Comparison of ENCODE assay signal across 3 cellular contexts in genomic region chr19:11617207-11618062, GRCh38.
TF ChIP-seq lines count a peak whose summit lies in the region.

No MANE protein-coding gene starts in this region.

TF ChIP-seq in A549, 52 proteins besides CTCF, POLR2A, EP300 and RAD21:
- TF ChIP-seq ATOH8 (CRISPR knock-in tag; IDR thresholded peaks at IDR 0.05; ENCODE audit: low read depth) (no peak), HOXB13 (CRISPR knock-in tag; IDR thresholded peaks at IDR 0.05; ENCODE audit: low read depth) (no peak), KDM1A (IDR thresholded peaks at IDR 0.05; ENCODE audit: low read depth) (peak; percentile 65; the same call in 1 of the 2 replicates), BHLHE40 (IDR thresholded peaks at IDR 0.05; ENCODE audit: low read depth, low read length) (no peak), EHMT2 (IDR thresholded peaks at IDR 0.05; ENCODE audit: low read depth) (no peak), REST (IDR thresholded peaks at IDR 0.05) (no peak)

TF ChIP-seq in HEK293, 187 proteins besides CTCF, POLR2A, EP300 and RAD21:
- peak; percentile 99 for TF ChIP-seq SETDB1 (IDR thresholded peaks at IDR 0.05; ENCODE audit: insufficient read length, low read length)
- peak; percentile 15; the same call in 1 of the 2 replicates for TF ChIP-seq ZNF626 (tag by site-specific recombination; IDR thresholded peaks at IDR 0.05)
- TF ChIP-seq INSM2 (tag by site-specific recombination; IDR thresholded peaks at IDR 0.05): no peak
- TF ChIP-seq ZNF274 (IDR thresholded peaks at IDR 0.05; ENCODE audit: low read length): no peak
- TF ChIP-seq ZNF274 (tag by site-specific recombination; IDR thresholded peaks at IDR 0.05; ENCODE audit: borderline replicate concordance): peak; percentile 71; the same call in 1 of the 2 replicates
- no peak for TF ChIP-seq HOXA7 (CRISPR knock-in tag; IDR thresholded peaks at IDR 0.05; ENCODE audit: borderline replicate concordance)

TF ChIP-seq in liver, 16 proteins besides CTCF, POLR2A, EP300 and RAD21:
- TF ChIP-seq EGR1 (IDR thresholded peaks at IDR 0.05; ENCODE audit: low read depth in 2 of 2): no peak
- TF ChIP-seq HNF4G (IDR thresholded peaks at IDR 0.05): no peak
- TF ChIP-seq YY1 (IDR thresholded peaks at IDR 0.05): no peak
- TF ChIP-seq JUND (IDR thresholded peaks at IDR 0.05): no peak
- no peak for TF ChIP-seq REST (IDR thresholded peaks at IDR 0.05)
- TF ChIP-seq GABPA (IDR thresholded peaks at IDR 0.05 in 1 of 2, conservative IDR thresholded peaks at IDR 0.05 in 1 of 2): no peak
- no peak for TF ChIP-seq NR2F2 (IDR thresholded peaks at IDR 0.05)
- TF ChIP-seq HNF4A (conservative IDR thresholded peaks at IDR 0.05): no peak
- TF ChIP-seq ATF3 (IDR thresholded peaks at IDR 0.05): no peak
- TF ChIP-seq FOXA1 (IDR thresholded peaks at IDR 0.05): no peak
- no peak for TF ChIP-seq SP1 (IDR thresholded peaks at IDR 0.05)
- no peak for TF ChIP-seq TAF1 (conservative IDR thresholded peaks at IDR 0.05)
- TF ChIP-seq RXRA (IDR thresholded peaks at IDR 0.05): no peak
